1 cellular context compared by ENCODE assay signal in genomic region chr15:81181220-81181619, GRCh38.
TF ChIP-seq lines count a peak whose summit lies in the region.

No MANE protein-coding gene starts in this region.

TF ChIP-seq in IMR-90, 13 proteins besides CTCF, POLR2A, EP300 and RAD21 (continued from another document):
- TF ChIP-seq ELK1 (IDR thresholded peaks at IDR 0.05; ENCODE audit: borderline replicate concordance, low read depth, low read length) = no peak
- TF ChIP-seq MAFK (IDR thresholded peaks at IDR 0.05; ENCODE audit: low read depth, low read length) = no peak
